ENCODE assay signal across 21 cellular contexts in genomic region chr5:174707671-174708070, GRCh38. TPM values are rescaled to one million over a fixed set of nuclear protein-coding genes. Genes with fewer than 3 reads are reported as not detected.
DNase-seq lines count a peak whose midpoint lies in the region; ATAC-seq and TF ChIP-seq lines count a peak whose summit lies in the region.
"Had no signal": no experiment of that assay in that cellular context is flagged by ENCODE, and none has a peak within 500 bp of the region (broad histone marks: within the 10 kb centered on the region; RNA-seq: fewer than 3 reads in every experiment).

No MANE protein-coding gene starts in this region.

- H3K27ac ChIP-seq in C4-2B: peak overlapping the region; percentile 9; the same call in 1 of the 2 replicates
- peak overlapping the region; percentile 38 for H3K27ac ChIP-seq in hepatocyte
- no peak overlapping the region for H3K27ac ChIP-seq in neural progenitor cell
- H3K27ac ChIP-seq in smooth muscle cell (ENCODE audit: low read depth): no peak overlapping the region
- H3K27ac ChIP-seq: 22Rv1, A549, BLaER1 had no signal

- no peak overlapping the region for H3K4me3 ChIP-seq in hepatocyte
- H3K4me3 ChIP-seq in neural progenitor cell: no peak overlapping the region
- H3K4me3 ChIP-seq in smooth muscle cell: no peak overlapping the region
- H3K4me3 ChIP-seq: A549, BLaER1 had no signal

- peaks cover 42% of the 10 kb centered on the region for H3K4me1 Mint-ChIP-seq in neural progenitor cell
- H3K4me1 Mint-ChIP-seq: IgD-negative memory B cell had no signal

- H2AFZ ChIP-seq in hepatocyte (no peak overlapping the region), neural progenitor cell (replicated peaks) (no peak overlapping the region), smooth muscle cell (ENCODE audit: low read depth) (no peak overlapping the region)

- H3K9ac ChIP-seq in neural progenitor cell: no peak overlapping the region
- H3K9ac ChIP-seq in smooth muscle cell (ENCODE audit: low read depth): no peak overlapping the region
- H3K9ac ChIP-seq: BLaER1 had no signal

- H3K27me3 Mint-ChIP-seq in neural progenitor cell (ENCODE audit: insufficient read depth, low read depth): peaks cover 14% of the 10 kb centered on the region
- H3K27me3 Mint-ChIP-seq: IgD-negative memory B cell had no signal

- H4K20me1 ChIP-seq in hepatocyte (ENCODE audit: insufficient read depth, poor library complexity, severe bottlenecking) (no peaks in the 10 kb centered on the region), neural progenitor cell (ENCODE audit: low read depth) (no peaks in the 10 kb centered on the region), smooth muscle cell (ENCODE audit: low read depth) (no peaks in the 10 kb centered on the region)
- H4K20me1 ChIP-seq: BLaER1 had no signal

- H3K4me1 ChIP-seq in hepatocyte (ENCODE audit: insufficient read depth) (peaks cover 7% of the 10 kb centered on the region), neural progenitor cell (no peaks in the 10 kb centered on the region), smooth muscle cell (ENCODE audit: low read depth) (no peaks in the 10 kb centered on the region)
- H3K4me1 ChIP-seq: A549, BLaER1 had no signal

- H3K4me2 ChIP-seq in hepatocyte (peak overlapping the region; percentile 9), neural progenitor cell (no peak overlapping the region), smooth muscle cell (peak overlapping the region; percentile 51)
- H3K4me2 ChIP-seq: A549, BLaER1 had no signal

- H3K27me3 ChIP-seq in hepatocyte: no peaks in the 10 kb centered on the region
- H3K27me3 ChIP-seq in neural progenitor cell: no peaks in the 10 kb centered on the region
- no peaks in the 10 kb centered on the region for H3K27me3 ChIP-seq in smooth muscle cell (ENCODE audit: low read depth)
- H3K27me3 ChIP-seq: BLaER1 had no signal

- H3K36me3 ChIP-seq in hepatocyte (replicated peaks; ENCODE audit: insufficient read depth, low read depth) (no peaks in the 10 kb centered on the region), neural progenitor cell (no peaks in the 10 kb centered on the region), smooth muscle cell (ENCODE audit: low read depth) (no peaks in the 10 kb centered on the region)
- H3K36me3 ChIP-seq: BLaER1 had no signal

- no peaks in the 10 kb centered on the region for H3K79me2 ChIP-seq in hepatocyte
- H3K79me2 ChIP-seq in neural progenitor cell (ENCODE audit: low read depth): no peaks in the 10 kb centered on the region
- H3K79me2 ChIP-seq in smooth muscle cell (ENCODE audit: low read depth): no peaks in the 10 kb centered on the region

- no peak overlapping the region for H3K4me3 Mint-ChIP-seq in neural progenitor cell
- H3K4me3 Mint-ChIP-seq: CD8-positive, alpha-beta T cell; HFFc6 had no signal

- TF ChIP-seq CTCF in C4-2B (conservative IDR thresholded peaks at IDR 0.05) (no peak), hepatocyte (IDR thresholded peaks at IDR 0.05; ENCODE audit: poor library complexity) (no peak), neural progenitor cell (IDR thresholded peaks at IDR 0.05) (no peak), smooth muscle cell (IDR thresholded peaks at IDR 0.05; ENCODE audit: borderline replicate concordance, insufficient read depth, poor library complexity, severe bottlenecking) (no peak)

- H3K9me2 ChIP-seq in hepatocyte (replicated peaks; ENCODE audit: insufficient read depth): no peaks in the 10 kb centered on the region

- DNase-seq in hepatocyte (ENCODE audit: low spot score) (no peak), neural progenitor cell (ENCODE audit: low spot score) (no peak), smooth muscle cell (lab: John Stamatoyannopoulos, UW; ENCODE audit: unreplicated experiment) (no peak), foreskin melanocyte (no peak), NCI-H774 (lab: John Stamatoyannopoulos, UW) (no peak)
- DNase-seq: AML-193; CD8-positive, alpha-beta T cell; DMS 273 treated with DMSO at 0.1 percent for 48 hours; DMS53; DND-41; EL; GOT3; H7; HFFc6 had no signal

- H3K36me3 Mint-ChIP-seq in neural progenitor cell: no peaks in the 10 kb centered on the region
- H3K36me3 Mint-ChIP-seq: CD8-positive, alpha-beta T cell; IgD-negative memory B cell had no signal

- 88% methylated on average over 11 of the region's 11 CpGs for WGBS in hepatocyte (ENCODE audit: low lambda C conversion rate, missing lambda C conversion rate)
- 97% methylated on average over 11 of the region's 11 CpGs for WGBS in smooth muscle cell (ENCODE audit: low lambda C conversion rate)

- no peak for ATAC-seq in HG02973 (IDR thresholded peaks at IDR 0.05; ENCODE audit: unreplicated experiment)
- ATAC-seq: A549; CD8-positive, alpha-beta T cell; HCT116 had no signal

- H3F3A ChIP-seq in neural progenitor cell (ENCODE audit: low read depth): no peaks in the 10 kb centered on the region
- H3F3A ChIP-seq in smooth muscle cell (ENCODE audit: low read depth): no peaks in the 10 kb centered on the region

- H3K9me3 Mint-ChIP-seq in neural progenitor cell: no peaks in the 10 kb centered on the region
- H3K9me3 Mint-ChIP-seq: CD8-positive, alpha-beta T cell had no signal

- H3K9me3 ChIP-seq in hepatocyte (ENCODE audit: low read depth) (no peaks in the 10 kb centered on the region), neural progenitor cell (ENCODE audit: low read depth) (no peaks in the 10 kb centered on the region), smooth muscle cell (replicated peaks; ENCODE audit: low read depth) (no peaks in the 10 kb centered on the region)
- H3K9me3 ChIP-seq: A549, BLaER1 had no signal

- H3K27ac Mint-ChIP-seq in neural progenitor cell: peak overlapping the region; percentile 39
- H3K27ac Mint-ChIP-seq: CD8-positive, alpha-beta T cell; HFFc6; IgD-negative memory B cell had no signal

RNA-seq across cellular contexts. Expression of gene MSX2, which starts 16.7 kb away (rescaled TPM):
- total RNA-seq in hepatocyte (20.7 and 28.8 TPM in 2 replicates), neural progenitor cell (ENCODE audit: low replicate concordance) (0.30 and 0.93 TPM in 2 replicates), smooth muscle cell (54.4 and 76.8 TPM in 2 replicates)
- polyA plus RNA-seq in hepatocyte (28.4 and 31.5 TPM in 2 replicates), smooth muscle cell (50.7 and 70.9 TPM in 2 replicates)
- total RNA-seq: CD8-positive, alpha-beta T cell; HFFc6 had no signal
- polyA plus RNA-seq: IgD-negative memory B cell had no signal

Comparison
In these comparisons a context has a peak if more than half of its experiments do, and no peak if none do; other contexts are left out.
1. H3K27ac ChIP-seq: peak in C4-2B (single experiment) and hepatocyte (single experiment); none in neural progenitor cell (single experiment) and smooth muscle cell (single experiment).
2. RNA of gene MSX2, which starts 16.7 kb away (total RNA-seq): 54.4 to 76.8 TPM in smooth muscle cell and 20.7 to 28.8 TPM in hepatocyte; 0.30 to 0.93 TPM in neural progenitor cell; every median in the first group is over 10 times any median in the second.